In the genomic region with DNA sequence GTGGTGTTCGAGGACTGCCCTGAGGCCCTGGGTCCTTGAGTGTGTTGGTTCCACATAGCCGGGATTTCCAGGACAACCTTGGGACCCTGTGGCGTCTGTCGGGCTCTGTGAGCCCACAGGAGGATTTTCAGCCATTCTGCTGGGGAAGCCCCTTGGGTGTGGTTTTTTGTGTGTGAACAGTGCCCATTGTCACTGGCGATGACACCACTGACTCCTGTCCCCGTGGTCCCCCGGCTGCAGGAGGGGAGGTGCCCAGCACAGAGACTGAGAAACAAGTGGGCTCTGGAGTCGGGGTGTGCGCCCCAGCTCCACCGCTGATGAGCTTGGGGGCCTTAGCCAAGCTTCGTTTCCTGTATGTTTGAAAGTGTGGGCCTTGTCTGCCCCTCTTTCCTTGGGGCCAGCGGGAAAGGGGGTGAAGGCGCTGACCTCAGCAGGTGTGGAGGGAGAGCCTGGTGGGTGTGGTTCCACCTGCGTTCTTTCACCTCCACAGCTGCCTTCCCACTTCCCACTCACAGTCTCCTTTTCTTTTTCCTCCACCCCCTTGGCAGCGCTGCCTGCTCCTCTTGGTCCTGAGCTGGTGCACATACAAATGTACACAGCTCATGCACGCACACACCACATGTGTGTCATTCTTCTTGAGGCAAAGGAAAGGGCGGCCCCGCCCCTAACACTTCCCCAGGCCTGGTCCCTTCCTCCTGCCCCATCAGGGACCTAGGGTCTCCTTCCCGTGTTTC, we compare ENCODE assay signal across 1 cellular context.
TF ChIP-seq lines count a peak whose summit lies in the region.

No MANE protein-coding gene starts in this region.

TF ChIP-seq in HepG2, 621 proteins besides CTCF, POLR2A, EP300 and RAD21:
- TF ChIP-seq ATRX (CRISPR knock-in tag; IDR thresholded peaks at IDR 0.05; ENCODE audit: borderline replicate concordance): no peak
- TF ChIP-seq ZNF670 (CRISPR knock-in tag; IDR thresholded peaks at IDR 0.05; ENCODE audit: borderline replicate concordance): no peak
- TF ChIP-seq SIX4 (CRISPR knock-in tag; IDR thresholded peaks at IDR 0.05): no peak
- peak in 1 of 2 experiments; percentile 15; a peak in 1 of 4 replicates for TF ChIP-seq MAFK (conservative IDR thresholded peaks at IDR 0.05 in 1 of 2, IDR thresholded peaks at IDR 0.05 in 1 of 2; ENCODE audit: low read length in 2 of 2)
